1 cellular context compared by ENCODE assay signal in genomic region chr1:156471496-156472490, GRCh38.
TF ChIP-seq lines count a peak whose summit lies in the region.

No MANE protein-coding gene starts in this region.

TF ChIP-seq in HepG2, 621 proteins besides CTCF, POLR2A, EP300 and RAD21 (continued from another document and continues in another):
- TF ChIP-seq FUBP1 (CRISPR knock-in tag; IDR thresholded peaks at IDR 0.05; ENCODE audit: borderline replicate concordance) = no peak
- TF ChIP-seq E2F1 (CRISPR knock-in tag; IDR thresholded peaks at IDR 0.05) = no peak
- peak; percentile 99 for TF ChIP-seq ZNF609 (CRISPR knock-in tag; IDR thresholded peaks at IDR 0.05; ENCODE audit: borderline replicate concordance)
- TF ChIP-seq ZBTB14 (CRISPR knock-in tag; IDR thresholded peaks at IDR 0.05) = no peak
- no peak for TF ChIP-seq ATF5 (CRISPR knock-in tag; IDR thresholded peaks at IDR 0.05; ENCODE audit: low read depth)
- peak; percentile 65 for TF ChIP-seq XRCC5 (optimal IDR thresholded peaks at IDR 0.05; ENCODE audit: low read length)
- peak; percentile 97 for TF ChIP-seq FOXK2 (IDR thresholded peaks at IDR 0.05)
- TF ChIP-seq ZNF883 (CRISPR knock-in tag; IDR thresholded peaks at IDR 0.05; ENCODE audit: not compliant biosample characterization) = peak; percentile 43
- TF ChIP-seq HMGXB3 (CRISPR knock-in tag; IDR thresholded peaks at IDR 0.05; ENCODE audit: borderline replicate concordance) = peak; percentile 88; the same call in 1 of the 2 replicates
- peak; percentile 83 for TF ChIP-seq ZSCAN31 (CRISPR knock-in tag; IDR thresholded peaks at IDR 0.05; ENCODE audit: low read depth)
- TF ChIP-seq NR0B2 (CRISPR knock-in tag; IDR thresholded peaks at IDR 0.05) = 0 out of 2 replicates have a peak, but pooled peaks have one; percentile 77
- peak; percentile 75 for TF ChIP-seq MXD4 (CRISPR knock-in tag; IDR thresholded peaks at IDR 0.05)
- peak; percentile 100 for TF ChIP-seq ZBTB37 (CRISPR knock-in tag; IDR thresholded peaks at IDR 0.05)
- peak; percentile 87; the same call in 1 of the 2 replicates for TF ChIP-seq ZNF724P (CRISPR knock-in tag; IDR thresholded peaks at IDR 0.05; ENCODE audit: borderline replicate concordance)
- peak; percentile 99 for TF ChIP-seq SALL1 (CRISPR knock-in tag; IDR thresholded peaks at IDR 0.05)
- peak; percentile 96 for TF ChIP-seq AHDC1 (CRISPR knock-in tag; IDR thresholded peaks at IDR 0.05; ENCODE audit: borderline replicate concordance)
- 0 out of 2 replicates have a peak, but pooled peaks have one; percentile 34 for TF ChIP-seq ONECUT2 (CRISPR knock-in tag; IDR thresholded peaks at IDR 0.05)
- TF ChIP-seq RFX3 (CRISPR knock-in tag; IDR thresholded peaks at IDR 0.05) = no peak
- TF ChIP-seq GMEB2 (CRISPR knock-in tag; IDR thresholded peaks at IDR 0.05; ENCODE audit: low read depth) = no peak
- peak; percentile 72; the same call in 1 of the 2 replicates for TF ChIP-seq ZNF564 (CRISPR knock-in tag; IDR thresholded peaks at IDR 0.05)
- TF ChIP-seq ZFP36L2 (CRISPR knock-in tag; IDR thresholded peaks at IDR 0.05) = no peak
- 0 out of 2 replicates have a peak, but pooled peaks have one; percentile 5 for TF ChIP-seq CREB1 (IDR thresholded peaks at IDR 0.05)
- peak; percentile 80; the same call in 1 of the 2 replicates for TF ChIP-seq CREB1 (CRISPR knock-in tag; IDR thresholded peaks at IDR 0.05)
- TF ChIP-seq ZNF484 (CRISPR knock-in tag; IDR thresholded peaks at IDR 0.05; ENCODE audit: borderline replicate concordance, low read depth) = no peak
- no peak for TF ChIP-seq ZNF598 (CRISPR knock-in tag; IDR thresholded peaks at IDR 0.05; ENCODE audit: borderline replicate concordance)
- TF ChIP-seq MIER2 (CRISPR knock-in tag; IDR thresholded peaks at IDR 0.05) = peak; percentile 78; the same call in 1 of the 2 replicates
- TF ChIP-seq NR3C1 (CRISPR knock-in tag; IDR thresholded peaks at IDR 0.05) = no peak
- no peak for TF ChIP-seq ZNF850 (CRISPR knock-in tag; conservative IDR thresholded peaks at IDR 0.05)
- TF ChIP-seq ZNF766 (CRISPR knock-in tag; IDR thresholded peaks at IDR 0.05; ENCODE audit: borderline replicate concordance) = no peak
- TF ChIP-seq ZNF24 (IDR thresholded peaks at IDR 0.05) = no peak
- no peak for TF ChIP-seq TSC22D2 (CRISPR knock-in tag; IDR thresholded peaks at IDR 0.05; ENCODE audit: borderline replicate concordance)
- TF ChIP-seq PAF1 (CRISPR knock-in tag; IDR thresholded peaks at IDR 0.05) = no peak
